ENCODE assay signal across 8 cellular contexts in the genomic region with DNA sequence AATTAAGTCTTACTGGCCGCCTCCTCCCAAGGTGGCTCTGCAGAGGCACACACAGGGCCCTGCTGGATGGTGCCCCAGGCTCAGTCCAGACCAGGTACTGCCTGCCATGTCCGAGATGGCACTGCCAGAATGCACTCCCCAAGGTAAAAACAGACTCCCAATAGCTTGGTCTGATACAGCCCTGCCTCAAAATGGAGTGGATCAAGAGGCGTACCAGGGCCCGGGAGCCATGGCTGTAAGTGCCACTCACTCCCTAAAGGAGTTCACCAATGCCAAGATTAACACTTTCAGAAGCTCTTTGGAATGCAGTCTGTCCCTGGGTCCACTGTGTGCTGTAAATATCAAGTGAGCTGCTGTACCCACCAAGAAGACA. TPM values are rescaled to one million over a fixed set of nuclear protein-coding genes. Genes with fewer than 3 reads are reported as not detected.
A peak's percentile ranks its signal among the peaks of the same experiment; 100 is the strongest.
DNase-seq lines count a peak whose midpoint lies in the region; ATAC-seq, FAIRE-seq and TF ChIP-seq lines count a peak whose summit lies in the region.

No MANE protein-coding gene starts in this region.

- H3K27ac ChIP-seq in CD4-positive, alpha-beta memory T cell (ENCODE audit: low read depth, low read length), result peak overlapping the region; percentile 37
- peak overlapping the region; percentile 75 to 93 (median 86) for H3K27ac ChIP-seq in Peyer's patch
- H3K27ac ChIP-seq in esophagus (ENCODE audit: low read depth in 2 of 2, low read length in 1 of 2), result peak overlapping the region; percentile 98 to 99
- H3K27ac ChIP-seq in pancreas, result peak overlapping the region; percentile 65 to 93 (median 88)

- H3K9me3 ChIP-seq in CD4-positive, alpha-beta memory T cell (ENCODE audit: control insufficient read depth in 1 of 2, low read length in 2 of 2), result no peaks in the 10 kb centered on the region
- H3K9me3 ChIP-seq in Peyer's patch (no peaks in the 10 kb centered on the region), esophagus (ENCODE audit: control insufficient read depth in 2 of 2, insufficient read depth in 1 of 2, low read depth in 1 of 2, low read length in 1 of 2) (no peaks in the 10 kb centered on the region), pancreas (no peaks in the 10 kb centered on the region)

- intact Hi-C loops in CD4-positive, alpha-beta memory T cell (cut with micrococcal nuclease), result loop anchor here (1.0 kb wide), 3 partner anchors 31 to 56 kb away; no protein-coding TSS in a partner anchor
- intact Hi-C loops in pancreas (cut with DNase I), result loop anchor here in 1 of 3 donors (5.0 kb wide), 1 partner anchor 33 kb away; no protein-coding TSS in a partner anchor

- TF ChIP-seq CTCF in Peyer's patch (IDR thresholded peaks at IDR 0.05), result no peak
- no peak for TF ChIP-seq CTCF in pancreas (IDR thresholded peaks at IDR 0.05)

- no peak for TF ChIP-seq POLR2A in Peyer's patch (IDR thresholded peaks at IDR 0.05)

- POLR2A ChIA-PET in CD4-positive, alpha-beta memory T cell (lab: Charles Lee; ENCODE audit: partially characterized antibody), result interaction anchor here (1.3 to 5.3 kb wide), 7 partner anchors 26 to 113 kb away, joined by 3 to 70 read pairs (median 11); a partner anchor contains a TSS

- no peaks in the 10 kb centered on the region for H3K27me3 Mint-ChIP-seq in CD4-positive, alpha-beta memory T cell

- no peak for FAIRE-seq in pancreas (lab: Jason Lieb, UNC)

- no peaks in the 10 kb centered on the region for H3K27me3 ChIP-seq in CD4-positive, alpha-beta memory T cell (ENCODE audit: insufficient read depth, low read length)
- no peaks in the 10 kb centered on the region for H3K27me3 ChIP-seq in Peyer's patch
- H3K27me3 ChIP-seq in esophagus (ENCODE audit: control insufficient read depth in 1 of 2, insufficient read depth in 2 of 2, low read length in 2 of 2), result no peaks in the 10 kb centered on the region
- no peaks in the 10 kb centered on the region for H3K27me3 ChIP-seq in pancreas

- no peaks in the 10 kb centered on the region for H3K36me3 Mint-ChIP-seq in CD4-positive, alpha-beta memory T cell

- peaks cover 11 to 32% (median 20%) of the 10 kb centered on the region in 4 donors for H3K4me1 Mint-ChIP-seq in CD4-positive, alpha-beta memory T cell

- DNase-seq in CD4-positive, alpha-beta memory T cell, result no peak
- DNase-seq in Peyer's patch, result peak in 1 of 3 donors; percentile 15
- DNase-seq in pancreas, result no peak
- no peak for DNase-seq in mucosa of gallbladder (ENCODE audit: low spot score)
- no peak for DNase-seq in NCI-H69 (lab: John Stamatoyannopoulos, UW)
- DNase-seq in AML-193 (lab: John Stamatoyannopoulos, UW), result no peak

- CTCF ChIA-PET in CD4-positive, alpha-beta memory T cell (lab: Charles Lee; ENCODE audit: partially characterized antibody), result interaction anchor here (0.9 to 17.4 kb wide), 21 partner anchors 9 to 215 kb away, joined by 3 to 465 read pairs (median 6); no protein-coding TSS in a partner anchor

- H3K4me3 Mint-ChIP-seq in CD4-positive, alpha-beta memory T cell, result peak overlapping the region; percentile 31 to 66 (median 52)

- WGBS in esophagus, 2 donors, result 53 to 61% methylated on average over 4 of the region's 4 CpGs
- 54 to 60% methylated on average over 4 of the region's 4 CpGs for WGBS in pancreas, 2 donors

- no peak for ATAC-seq in pancreas
- ATAC-seq in HG03520 (IDR thresholded peaks at IDR 0.05; ENCODE audit: unreplicated experiment), result no peak

- H3K4me1 ChIP-seq in CD4-positive, alpha-beta memory T cell (ENCODE audit: insufficient read depth, low read length), result peaks cover 21% of the 10 kb centered on the region
- H3K4me1 ChIP-seq in Peyer's patch (peaks cover 0 to 28% (median 10%) of the 10 kb centered on the region in 4 donors), esophagus (ENCODE audit: control insufficient read depth in 2 of 2, insufficient read depth in 2 of 2, low read length in 1 of 2) (peaks cover 4 to 20% of the 10 kb centered on the region in 2 donors), pancreas (peaks cover 14 to 29% (median 27%) of the 10 kb centered on the region in 3 donors)

- peaks cover 0 to 3% (median 0%) of the 10 kb centered on the region in 8 donors for H3K9me3 Mint-ChIP-seq in CD4-positive, alpha-beta memory T cell

- H3K4me3 ChIP-seq in CD4-positive, alpha-beta memory T cell (ENCODE audit: low read length in 2 of 2), result no peak overlapping the region
- H3K4me3 ChIP-seq in Peyer's patch (peak overlapping the region in 2 of 4 donors; percentile 88 to 89), esophagus (ENCODE audit: low read depth in 1 of 2, low read length in 2 of 2) (peak overlapping the region; percentile 65 to 83), pancreas (peak overlapping the region in 2 of 4 donors; percentile 63 to 67)

- peak overlapping the region in 2 of 7 donors; percentile 46 to 79 for H3K27ac Mint-ChIP-seq in CD4-positive, alpha-beta memory T cell

- no peaks in the 10 kb centered on the region for H3K36me3 ChIP-seq in CD4-positive, alpha-beta memory T cell (ENCODE audit: insufficient read depth, low read length)
- no peaks in the 10 kb centered on the region for H3K36me3 ChIP-seq in Peyer's patch
- no peaks in the 10 kb centered on the region for H3K36me3 ChIP-seq in esophagus (ENCODE audit: control insufficient read depth in 2 of 2, insufficient read depth in 2 of 2, low read length in 1 of 2)
- no peaks in the 10 kb centered on the region for H3K36me3 ChIP-seq in pancreas

RNA-seq across cellular contexts. Expression of a gene that starts 0.6 kb away (rescaled TPM):
- 100 to 1,000 TPM; 134 to 136 TPM for total RNA-seq in CD4-positive, alpha-beta memory T cell
- 10 to 100 TPM in 1 of 2 donors, 1 to 10 TPM in 1; 6.0 to 44.9 TPM for polyA plus RNA-seq in CD4-positive, alpha-beta memory T cell
- total RNA-seq in Peyer's patch (100 to 1,000 TPM; 104 to 359 (median 188) TPM), pancreas (10 to 100 TPM; 21.3 to 47.0 (median 28.9) TPM), mucosa of gallbladder (198 TPM)
- polyA plus RNA-seq in esophagus (10 to 100 TPM; 39.1 to 86.4 TPM), pancreas (10 to 100 TPM; 48.2 to 85.3 TPM)

Comparison
In these comparisons a context has a peak if more than half of its experiments do, and no peak if none do; other contexts are left out.
1. H3K27ac ChIP-seq: peak in every context shown above with its lines; median percentile 98 in esophagus; 88 in pancreas; 86 in Peyer's patch; 37 in CD4-positive, alpha-beta memory T cell.
2. H3K4me3 ChIP-seq: peak in esophagus (2 of 2); none in CD4-positive, alpha-beta memory T cell (0 of 2).